8 cellular contexts compared by ENCODE assay signal in genomic region chr11:96228472-96228871, GRCh38.
DNase-seq lines count a peak whose midpoint lies in the region; ATAC-seq and TF ChIP-seq lines count a peak whose summit lies in the region.

No MANE protein-coding gene starts in this region.

- H3K9me3 ChIP-seq in ascending aorta, result no peaks in the 10 kb centered on the region

- peaks cover 6 to 20% of the 10 kb centered on the region in 2 donors for H3K36me3 Mint-ChIP-seq in stimulated activated naive B cell treated with anti-CD40 and anti-IgM and Interleukin-4, amounts not matched to agents 10 μg/mL and 1 μg/mL and 100 μg/mL, for 72 hours
- H3K36me3 Mint-ChIP-seq in endothelial cell (ENCODE audit: low read depth, unreplicated experiment), result no peaks in the 10 kb centered on the region

- H3K4me3 Mint-ChIP-seq in stimulated activated naive B cell treated with anti-CD40 and anti-IgM and Interleukin-4, amounts not matched to agents 10 μg/mL and 1 μg/mL and 100 μg/mL, for 72 hours, result no peak overlapping the region
- no peak overlapping the region for H3K4me3 Mint-ChIP-seq in endothelial cell (ENCODE audit: unreplicated experiment)

- intact Hi-C loops in ascending aorta (cut with DNase I), result loop anchor here (5.0 kb wide), 1 partner anchor 171 kb away; no protein-coding TSS in a partner anchor

- H3K27me3 Mint-ChIP-seq in stimulated activated naive B cell treated with anti-CD40 and anti-IgM and Interleukin-4, amounts not matched to agents 10 μg/mL and 1 μg/mL and 100 μg/mL, for 72 hours, result no peaks in the 10 kb centered on the region
- peaks cover 2% of the 10 kb centered on the region for H3K27me3 Mint-ChIP-seq in endothelial cell (ENCODE audit: unreplicated experiment)

- no peak for ATAC-seq in stimulated activated naive B cell treated with anti-CD40 and anti-IgM and Interleukin-4, amounts not matched to agents 10 μg/mL and 1 μg/mL and 100 μg/mL, for 72 hours (replicated peaks)

- TF ChIP-seq CTCF in HFF-Myc (IDR thresholded peaks at IDR 0.05; ENCODE audit: low read depth, low read length, missing control alignments) (no peak), ascending aorta (IDR thresholded peaks at IDR 0.05) (no peak), endothelial cell (IDR thresholded peaks at IDR 0.05; ENCODE audit: unreplicated experiment) (no peak)

- H3K4me3 ChIP-seq in HFF-Myc (replicated peaks; ENCODE audit: low read depth, low read length), result no peak overlapping the region
- no peak overlapping the region for H3K4me3 ChIP-seq in ascending aorta

- peak overlapping the region; percentile 22 for H3K27ac Mint-ChIP-seq in stimulated activated naive B cell treated with anti-CD40 and anti-IgM and Interleukin-4, amounts not matched to agents 10 μg/mL and 1 μg/mL and 100 μg/mL, for 72 hours
- no peak overlapping the region for H3K27ac Mint-ChIP-seq in endothelial cell (ENCODE audit: unreplicated experiment)

- H3K4me1 ChIP-seq in ascending aorta, result peaks cover 12 to 38% of the 10 kb centered on the region in 2 donors

- no peaks in the 10 kb centered on the region for H3K36me3 ChIP-seq in ascending aorta

- no peaks in the 10 kb centered on the region for H3K27me3 ChIP-seq in ascending aorta

- H3K4me1 Mint-ChIP-seq in stimulated activated naive B cell treated with anti-CD40 and anti-IgM and Interleukin-4, amounts not matched to agents 10 μg/mL and 1 μg/mL and 100 μg/mL, for 72 hours, result peaks cover 38 to 57% of the 10 kb centered on the region in 2 donors
- H3K4me1 Mint-ChIP-seq in endothelial cell (ENCODE audit: unreplicated experiment), result peaks cover 9% of the 10 kb centered on the region

- H3K27ac ChIP-seq in ascending aorta, result peak overlapping the region; percentile 93 to 96

- no peaks in the 10 kb centered on the region for H3K9me3 Mint-ChIP-seq in stimulated activated naive B cell treated with anti-CD40 and anti-IgM and Interleukin-4, amounts not matched to agents 10 μg/mL and 1 μg/mL and 100 μg/mL, for 72 hours
- no peaks in the 10 kb centered on the region for H3K9me3 Mint-ChIP-seq in endothelial cell (ENCODE audit: unreplicated experiment)

- peak; percentile 92 for DNase-seq in HFF-Myc (ENCODE audit: extremely low read depth, low read depth)
- DNase-seq in ascending aorta (ENCODE audit: low spot score in 2 of 2), result peak; percentile 64 to 92
- peak; percentile 94 for DNase-seq in islet precursor cell
- DNase-seq in stimulated activated naive B cell treated with anti-CD40 and anti-IgM and Interleukin-4, amounts not matched to agents 10 μg/mL and 1 μg/mL and 100 μg/mL, for 72 hours, result no peak
- DNase-seq in endothelial cell (ENCODE audit: low spot score), result no peak
- DNase-seq in SIG-M5 (lab: John Stamatoyannopoulos, UW), result no peak
- no peak for DNase-seq in activated CD4-positive, alpha-beta T cell treated with anti-CD3 and anti-CD28 coated beads, Interleukin-2, amount 50 U/mL, for 4 hours
- DNase-seq in DMS79 treated with DMSO at 0.1 percent for 48 hours (lab: John Stamatoyannopoulos, UW), result no peak

Comparison
In these comparisons a context has a peak if more than half of its experiments do, and no peak if none do; other contexts are left out.
1. DNase-seq: peak in HFF-Myc (single experiment), ascending aorta (2 of 2) and islet precursor cell (single experiment); none in stimulated activated naive B cell treated with anti-CD40 and anti-IgM and Interleukin-4, amounts not matched to agents 10 μg/mL and 1 μg/mL and 100 μg/mL, for 72 hours (single experiment), endothelial cell (single experiment), SIG-M5 (single experiment), activated CD4-positive, alpha-beta T cell treated with anti-CD3 and anti-CD28 coated beads, Interleukin-2, amount 50 U/mL, for 4 hours (0 of 2) and DMS79 treated with DMSO at 0.1 percent for 48 hours (single experiment).